1 cellular context compared by ENCODE assay signal in the genomic region with DNA sequence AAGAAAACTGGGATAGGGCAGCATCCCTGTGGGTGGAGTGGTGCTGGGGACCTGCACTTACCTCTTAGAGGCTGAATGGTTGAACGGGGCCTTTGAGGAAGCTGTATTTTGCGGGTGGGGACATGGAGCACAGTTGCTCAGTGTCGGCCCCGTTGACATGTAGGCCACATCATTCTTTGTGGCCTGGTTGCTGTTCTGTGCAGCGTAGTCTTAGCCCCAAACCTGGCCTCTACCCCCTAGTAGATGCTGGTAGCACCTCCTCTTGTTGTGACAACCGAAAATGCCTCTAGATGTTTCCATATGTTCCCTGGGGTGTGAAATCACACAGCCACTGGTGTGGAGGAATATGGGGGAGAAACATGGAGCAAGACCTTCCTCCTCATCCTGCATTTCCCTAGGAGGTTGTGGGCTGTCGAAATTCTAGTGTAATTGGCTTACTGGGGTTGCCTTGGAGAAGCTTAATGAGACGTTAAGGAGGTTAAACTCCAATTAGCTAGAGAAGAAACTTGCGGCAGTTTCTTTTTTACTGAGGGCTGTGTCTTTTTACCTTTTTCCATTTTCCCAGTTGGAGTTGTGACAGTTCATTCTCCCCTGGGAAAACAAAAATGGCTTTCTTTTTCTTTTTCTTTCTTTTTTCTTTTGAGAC.
TF ChIP-seq lines count a peak whose summit lies in the region.

No MANE protein-coding gene starts in this region.

TF ChIP-seq in A549, 52 proteins besides CTCF, POLR2A, EP300 and RAD21 (continued from another document):
- TF ChIP-seq, protein P1, sequence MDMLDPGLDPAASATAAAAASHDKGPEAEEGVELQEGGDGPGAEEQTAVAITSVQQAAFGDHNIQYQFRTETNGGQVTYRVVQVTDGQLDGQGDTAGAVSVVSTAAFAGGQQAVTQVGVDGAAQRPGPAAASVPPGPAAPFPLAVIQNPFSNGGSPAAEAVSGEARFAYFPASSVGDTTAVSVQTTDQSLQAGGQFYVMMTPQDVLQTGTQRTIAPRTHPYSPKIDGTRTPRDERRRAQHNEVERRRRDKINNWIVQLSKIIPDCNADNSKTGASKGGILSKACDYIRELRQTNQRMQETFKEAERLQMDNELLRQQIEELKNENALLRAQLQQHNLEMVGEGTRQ (IDR thresholded peaks at IDR 0.05) = no peak
- TF ChIP-seq PHF8 (IDR thresholded peaks at IDR 0.05; ENCODE audit: borderline replicate concordance, low read depth) (no peak), RARB (CRISPR knock-in tag; IDR thresholded peaks at IDR 0.05) (no peak), TP53 (CRISPR knock-in tag; IDR thresholded peaks at IDR 0.05) (no peak), RNF2 (IDR thresholded peaks at IDR 0.05; ENCODE audit: borderline replicate concordance, low read depth) (no peak), MAZ (IDR thresholded peaks at IDR 0.05; ENCODE audit: borderline replicate concordance, low read depth, low read length) (no peak), ZNF302 (CRISPR knock-in tag; IDR thresholded peaks at IDR 0.05) (no peak), RFX5 (IDR thresholded peaks at IDR 0.05) (no peak), BHLHE40 (IDR thresholded peaks at IDR 0.05; ENCODE audit: low read depth, low read length) (no peak), NFE2L2 (conservative IDR thresholded peaks at IDR 0.05; ENCODE audit: low read length) (no peak), HEYL (CRISPR knock-in tag; IDR thresholded peaks at IDR 0.05) (no peak), EHMT2 (IDR thresholded peaks at IDR 0.05; ENCODE audit: low read depth) (no peak), CEBPB (IDR thresholded peaks at IDR 0.05) (no peak), KDM1A (IDR thresholded peaks at IDR 0.05; ENCODE audit: low read depth) (no peak)
- TF ChIP-seq, protein P2, sequence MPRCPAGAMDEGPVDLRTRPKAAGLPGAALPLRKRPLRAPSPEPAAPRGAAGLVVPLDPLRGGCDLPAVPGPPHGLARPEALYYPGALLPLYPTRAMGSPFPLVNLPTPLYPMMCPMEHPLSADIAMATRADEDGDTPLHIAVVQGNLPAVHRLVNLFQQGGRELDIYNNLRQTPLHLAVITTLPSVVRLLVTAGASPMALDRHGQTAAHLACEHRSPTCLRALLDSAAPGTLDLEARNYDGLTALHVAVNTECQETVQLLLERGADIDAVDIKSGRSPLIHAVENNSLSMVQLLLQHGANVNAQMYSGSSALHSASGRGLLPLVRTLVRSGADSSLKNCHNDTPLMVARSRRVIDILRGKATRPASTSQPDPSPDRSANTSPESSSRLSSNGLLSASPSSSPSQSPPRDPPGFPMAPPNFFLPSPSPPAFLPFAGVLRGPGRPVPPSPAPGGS (IDR thresholded peaks at IDR 0.05) = no peak
- TF ChIP-seq, protein P3, sequence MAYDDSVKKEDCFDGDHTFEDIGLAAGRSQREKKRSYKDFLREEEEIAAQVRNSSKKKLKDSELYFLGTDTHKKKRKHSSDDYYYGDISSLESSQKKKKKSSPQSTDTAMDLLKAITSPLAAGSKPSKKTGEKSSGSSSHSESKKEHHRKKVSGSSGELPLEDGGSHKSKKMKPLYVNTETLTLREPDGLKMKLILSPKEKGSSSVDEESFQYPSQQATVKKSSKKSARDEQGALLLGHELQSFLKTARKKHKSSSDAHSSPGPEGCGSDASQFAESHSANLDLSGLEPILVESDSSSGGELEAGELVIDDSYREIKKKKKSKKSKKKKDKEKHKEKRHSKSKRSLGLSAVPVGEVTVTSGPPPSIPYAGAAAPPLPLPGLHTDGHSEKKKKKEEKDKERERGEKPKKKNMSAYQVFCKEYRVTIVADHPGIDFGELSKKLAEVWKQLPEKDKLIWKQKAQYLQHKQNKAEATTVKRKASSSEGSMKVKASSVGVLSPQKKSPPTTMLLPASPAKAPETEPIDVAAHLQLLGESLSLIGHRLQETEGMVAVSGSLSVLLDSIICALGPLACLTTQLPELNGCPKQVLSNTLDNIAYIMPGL (CRISPR knock-in tag; IDR thresholded peaks at IDR 0.05; ENCODE audit: borderline replicate concordance) = no peak
TF ChIP-seq in A549: peak in this region for 0.
